In genomic region chr13:95403349-95404140, GRCh38 we compare ENCODE assay signal across 8 cellular contexts.
A peak's percentile ranks its signal among the peaks of the same experiment; 100 is the strongest.
DNase-seq lines count a peak whose midpoint lies in the region; ATAC-seq, FAIRE-seq and TF ChIP-seq lines count a peak whose summit lies in the region.

No MANE protein-coding gene starts in this region.

- no peak for TF ChIP-seq EP300 in A549 (IDR thresholded peaks at IDR 0.05)

- no peaks in the 10 kb centered on the region for H3K9me2 ChIP-seq in Karpas-422 (replicated peaks; ENCODE audit: insufficient read depth, low read length)

- FAIRE-seq in A549 (lab: Jason Lieb, UNC) = no peak

- H3K4me1 ChIP-seq in A549 (peaks cover 5% of the 10 kb centered on the region; the same call in 2 of the 3 replicates), Karpas-422 (ENCODE audit: low read length) (no peaks in the 10 kb centered on the region), mesodermal cell (ENCODE audit: control insufficient read depth, insufficient read depth, low read length, poor library complexity, severe bottlenecking) (no peaks in the 10 kb centered on the region)

- no peak for DNase-seq in A549 (ENCODE audit: low read depth in 1 of 2, low spot score in 1 of 2)
- peak; percentile 11 for DNase-seq in Karpas-422
- DNase-seq in central memory CD8-positive, alpha-beta T cell (ENCODE audit: low spot score in 2 of 2) = no peak
- no peak for DNase-seq in GDM1 (lab: John Stamatoyannopoulos, UW)
- DNase-seq in SW 1271 (lab: John Stamatoyannopoulos, UW) = no peak
- no peak for DNase-seq in NCI-H1105 treated with DMSO at 0.1 percent for 48 hours (lab: John Stamatoyannopoulos, UW)

- no peaks in the 10 kb centered on the region for H4K20me1 ChIP-seq in Karpas-422 (ENCODE audit: insufficient read depth, low read depth, low read length)

- H3K27ac Mint-ChIP-seq in central memory CD8-positive, alpha-beta T cell (ENCODE audit: low read depth) = no peak overlapping the region

- H3K9me3 Mint-ChIP-seq in central memory CD8-positive, alpha-beta T cell = no peaks in the 10 kb centered on the region

- H3K9ac ChIP-seq in Karpas-422 (ENCODE audit: low read length) = no peak overlapping the region

- peaks cover 32% of the 10 kb centered on the region for H3K27me3 Mint-ChIP-seq in central memory CD8-positive, alpha-beta T cell

- WGBS in A549 (ENCODE audit: missing lambda C conversion rate) = 61% methylated on average over 14 of the region's 17 CpGs
- WGBS in mesodermal cell (ENCODE audit: insufficient coverage in 2 of 2), 2 experiments = 1 to 3% methylated on average over 10 to 13 of the region's 17 CpGs

- H3K4me2 ChIP-seq in A549 (peak overlapping the region; percentile 68), Karpas-422 (ENCODE audit: low read depth, low read length, poor library complexity, severe bottlenecking) (no peak overlapping the region)

- no peak overlapping the region for H2AFZ ChIP-seq in Karpas-422 (ENCODE audit: low read length)

- H3K4me3 ChIP-seq in A549 (no peak overlapping the region), Karpas-422 (ENCODE audit: low read length) (no peak overlapping the region), mesodermal cell (ENCODE audit: extremely low read depth, insufficient read depth, low read length, poor library complexity, severe bottlenecking) (peak overlapping the region; percentile 40)

- no peak for TF ChIP-seq CTCF in A549 (IDR thresholded peaks at IDR 0.05)

- peaks cover 10% of the 10 kb centered on the region for H3K4me1 Mint-ChIP-seq in central memory CD8-positive, alpha-beta T cell

- POLR2A ChIA-PET in A549 (lab: Yijun Ruan, JAX) = interaction anchor here (1.0 kb wide), 1 partner anchor 241 kb away, joined by 4 read pairs; the partner anchor contains the start of gene DZIP1

- no peaks in the 10 kb centered on the region for H3K27me3 ChIP-seq in Karpas-422 (ENCODE audit: low read length)

- ATAC-seq in A549 (peak in 1 of 2 experiments; percentile 41; a peak in 3 of 6 replicates), GM19372 (IDR thresholded peaks at IDR 0.05; ENCODE audit: low read depth, unreplicated experiment) (peak; percentile 26)
- peak; percentile 11 for ATAC-seq in central memory CD8-positive, alpha-beta T cell (replicated peaks; ENCODE audit: extremely low read depth, poor library complexity, severe bottlenecking)

- H3K4me3 Mint-ChIP-seq in central memory CD8-positive, alpha-beta T cell = peak overlapping the region; percentile 62

- CTCF ChIA-PET in A549 (lab: Yijun Ruan, JAX) = interaction anchor here (0.6 to 9.4 kb wide), 42 partner anchors 8 to 783 kb away, joined by 3 to 230 read pairs (median 5); partner anchors contain the start of gene ABCC4

- TF ChIP-seq RAD21 in A549 (conservative IDR thresholded peaks at IDR 0.05 in 1 of 2, IDR thresholded peaks at IDR 0.05 in 1 of 2) = no peak

- no peaks in the 10 kb centered on the region for H3K79me2 ChIP-seq in Karpas-422 (ENCODE audit: low read length)

- H3K36me3 Mint-ChIP-seq in central memory CD8-positive, alpha-beta T cell (ENCODE audit: insufficient read depth) = peaks cover 2% of the 10 kb centered on the region

- no peak for TF ChIP-seq POLR2A in A549 (IDR thresholded peaks at IDR 0.05; ENCODE audit: low read length)

- H3K27ac ChIP-seq in A549 = peak overlapping the region; percentile 45 to 65; a peak in 4 of 6 replicates
- no peak overlapping the region for H3K27ac ChIP-seq in Karpas-422 (ENCODE audit: low read length)
- H3K27ac ChIP-seq in mesodermal cell (ENCODE audit: low read depth, low read length, severe bottlenecking) = no peak overlapping the region

- H3K9me3 ChIP-seq in A549 (no peaks in the 10 kb centered on the region), Karpas-422 (ENCODE audit: low read length) (no peaks in the 10 kb centered on the region), mesodermal cell (ENCODE audit: control insufficient read depth, low read length) (no peaks in the 10 kb centered on the region)

- H3K36me3 ChIP-seq in Karpas-422 (ENCODE audit: insufficient read depth, low read length) = no peaks in the 10 kb centered on the region
- H3K36me3 ChIP-seq in mesodermal cell (ENCODE audit: control insufficient read depth, insufficient read depth, low read length) = no peaks in the 10 kb centered on the region

TF ChIP-seq in A549, 52 proteins besides CTCF, POLR2A, EP300 and RAD21:
- TF ChIP-seq JUN (IDR thresholded peaks at IDR 0.05) (no peak), HOXB13 (CRISPR knock-in tag; IDR thresholded peaks at IDR 0.05; ENCODE audit: low read depth) (no peak), CHD2 (IDR thresholded peaks at IDR 0.05; ENCODE audit: low read length, partially characterized antibody) (no peak), ELK1 (IDR thresholded peaks at IDR 0.05; ENCODE audit: low read depth, low read length) (no peak), HES2 (IDR thresholded peaks at IDR 0.05) (no peak), FOXS1 (CRISPR knock-in tag; IDR thresholded peaks at IDR 0.05) (no peak), RARB (CRISPR knock-in tag; IDR thresholded peaks at IDR 0.05) (no peak), HEYL (CRISPR knock-in tag; IDR thresholded peaks at IDR 0.05) (no peak), MAFK (IDR thresholded peaks at IDR 0.05; ENCODE audit: partially characterized antibody) (no peak), CBX2 (IDR thresholded peaks at IDR 0.05; ENCODE audit: borderline replicate concordance, low read depth) (no peak)
- TF ChIP-seq, protein P1, sequence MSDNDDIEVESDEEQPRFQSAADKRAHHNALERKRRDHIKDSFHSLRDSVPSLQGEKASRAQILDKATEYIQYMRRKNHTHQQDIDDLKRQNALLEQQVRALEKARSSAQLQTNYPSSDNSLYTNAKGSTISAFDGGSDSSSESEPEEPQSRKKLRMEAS (IDR thresholded peaks at IDR 0.05) = no peak

Comparison
In these comparisons a context has a peak if more than half of its experiments do, and no peak if none do; other contexts are left out.
1. H3K27ac ChIP-seq: peak in A549 (2 of 2); none in Karpas-422 (single experiment) and mesodermal cell (single experiment).